In the genomic region with DNA sequence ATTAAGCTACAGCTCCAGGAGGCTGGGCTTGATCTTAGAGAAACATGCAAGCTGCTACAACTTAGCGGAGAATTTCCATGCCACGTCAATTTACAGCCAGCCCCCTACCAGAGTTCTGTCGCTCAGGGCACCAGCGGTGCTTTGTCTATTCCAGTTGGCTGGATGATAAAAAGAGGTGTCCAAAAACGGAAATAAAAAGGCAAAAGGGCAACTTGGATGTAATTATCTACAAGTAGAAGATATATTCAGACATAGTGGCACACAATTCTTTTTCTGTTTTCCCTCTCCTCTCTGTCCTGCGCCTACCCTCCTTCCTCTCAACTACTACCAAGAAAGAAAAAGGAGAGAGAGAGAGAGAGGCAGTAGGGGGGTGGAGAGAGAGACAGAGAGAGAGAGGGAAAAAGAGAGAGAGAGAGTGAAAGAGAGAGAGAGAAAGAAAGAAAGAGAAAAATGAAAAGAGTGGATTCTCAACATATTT, we compare ENCODE assay signal across 11 cellular contexts. TPM values are rescaled to one million over a fixed set of nuclear protein-coding genes. Genes with fewer than 3 reads are reported as not detected.
DNase-seq lines count a peak whose midpoint lies in the region; ATAC-seq and TF ChIP-seq lines count a peak whose summit lies in the region.
"Had no signal": no experiment of that assay in that cellular context is flagged by ENCODE, and none has a peak within 500 bp of the region (broad histone marks: within the 10 kb centered on the region; RNA-seq: fewer than 3 reads in every experiment).

No MANE protein-coding gene starts in this region.

- H3K4me1 ChIP-seq in osteoblast (ENCODE audit: insufficient read depth, low read length) (peaks cover 3% of the 10 kb centered on the region), Caco-2 (no peaks in the 10 kb centered on the region)

- DNase-seq in AG04450 (ENCODE audit: low read depth, low spot score) (peak; percentile 16), glutamatergic neuron (no peak), osteoblast (ENCODE audit: insufficient read length, low spot score, missing footprints) (peak; percentile 22), 8988T (no peak), Caco-2 (no peak)
- no peak for DNase-seq in stimulated activated CD4-positive, alpha-beta T cell treated with anti-CD3 and anti-CD28 coated beads, Interleukin-1b, Interleukin-23, amount 100 ng/mL, for 48 hours
- DNase-seq: Karpas-422 had no signal

- H3K27me3 ChIP-seq in AG04450 (ENCODE audit: control insufficient read depth, insufficient read depth, low read length) (no peaks in the 10 kb centered on the region), osteoblast (ENCODE audit: insufficient read depth, low read length) (no peaks in the 10 kb centered on the region), Caco-2 (replicated peaks; ENCODE audit: control insufficient read depth, insufficient read depth, low read length) (no peaks in the 10 kb centered on the region)

- CTCF ChIA-PET in AG04450 (lab: Charles Lee) (interaction anchor here (0.6 to 3.4 kb wide), 3 partner anchors 31 to 103 kb away, joined by 3 to 17 read pairs (median 4); no protein-coding TSS in a partner anchor), Caco-2 (lab: Charles Lee) (no interaction called here)

- H3K4me2 ChIP-seq in osteoblast (ENCODE audit: insufficient read depth, low read length), result peak overlapping the region; percentile 95

- POLR2A ChIA-PET in AG04450 (lab: Yijun Ruan, JAX), result interaction anchor here (0.7 to 1.4 kb wide), 3 partner anchors 29 to 176 kb away, joined by 3 to 6 read pairs (median 4); partner anchors contain the start of genes HSPD1, HSPE1 and MARS2
- POLR2A ChIA-PET in Caco-2 (lab: Charles Lee), result no interaction called here

- H3K27ac Mint-ChIP-seq in glutamatergic neuron (ENCODE audit: unreplicated experiment) (peak overlapping the region; percentile 20), Caco-2 (ENCODE audit: unreplicated experiment) (no peak overlapping the region)

- H3K9me3 ChIP-seq in AG04450 (ENCODE audit: control insufficient read depth, insufficient read depth, low read length), result no peaks in the 10 kb centered on the region
- no peaks in the 10 kb centered on the region for H3K9me3 ChIP-seq in osteoblast (ENCODE audit: low read depth, low read length)
- H3K9me3 ChIP-seq in Caco-2, result no peaks in the 10 kb centered on the region

- H4K20me1 ChIP-seq in osteoblast (ENCODE audit: insufficient read depth, low read length), result no peaks in the 10 kb centered on the region

- H2AFZ ChIP-seq in osteoblast (ENCODE audit: low read length), result peak overlapping the region; percentile 96

- H3K4me3 Mint-ChIP-seq in glutamatergic neuron (ENCODE audit: unreplicated experiment) (peak overlapping the region; percentile 53), Caco-2 (ENCODE audit: unreplicated experiment) (no peak overlapping the region)
- H3K4me3 Mint-ChIP-seq: central memory CD8-positive, alpha-beta T cell had no signal

- H3K27me3 Mint-ChIP-seq in glutamatergic neuron (ENCODE audit: unreplicated experiment) (no peaks in the 10 kb centered on the region), Caco-2 (ENCODE audit: insufficient read depth, unreplicated experiment) (peaks cover 2% of the 10 kb centered on the region)

- intact Hi-C loops in Caco-2 (cut with micrococcal nuclease; ENCODE audit: unreplicated experiment), result no loop called here

- peak overlapping the region; percentile 81 for H3K27ac ChIP-seq in AG04450 (ENCODE audit: low read depth, low read length)
- peak overlapping the region; percentile 84 for H3K27ac ChIP-seq in osteoblast (ENCODE audit: low read depth, low read length)
- H3K27ac ChIP-seq: C4-2B had no signal

- no peaks in the 10 kb centered on the region for H3K4me1 Mint-ChIP-seq in glutamatergic neuron (ENCODE audit: low read depth, unreplicated experiment)
- H3K4me1 Mint-ChIP-seq in Caco-2 (ENCODE audit: low read depth, unreplicated experiment), result no peaks in the 10 kb centered on the region
- H3K4me1 Mint-ChIP-seq: central memory CD8-positive, alpha-beta T cell had no signal

- TF ChIP-seq CTCF in AG04450 (IDR thresholded peaks at IDR 0.05; ENCODE audit: low read depth, low read length), result no peak
- TF ChIP-seq CTCF in WI38 (IDR thresholded peaks at IDR 0.05; ENCODE audit: low read depth, low read length), result no peak
- TF ChIP-seq CTCF in glutamatergic neuron (IDR thresholded peaks at IDR 0.05; ENCODE audit: partially characterized antibody, unreplicated experiment), result no peak
- no peak for TF ChIP-seq CTCF in osteoblast (IDR thresholded peaks at IDR 0.05; ENCODE audit: extremely low read depth, low read depth, low read length)
- no peak for TF ChIP-seq CTCF in Caco-2 (IDR thresholded peaks at IDR 0.05; ENCODE audit: insufficient read depth in 1 of 2, low read depth in 1 of 2, low read length in 1 of 2, severe bottlenecking in 1 of 2, unreplicated experiment in 1 of 2)

- no peaks in the 10 kb centered on the region for H3K79me2 ChIP-seq in osteoblast (ENCODE audit: insufficient read depth, low read length)

- no TSS peak for BruUV-seq in Caco-2 (replicated peaks; lab: Mats Ljungman, UMichigan)

- no peak for ATAC-seq in GM18519 (IDR thresholded peaks at IDR 0.05; ENCODE audit: low FRiP score, unreplicated experiment)

- H3K4me3 ChIP-seq in AG04450 (ENCODE audit: low read depth, low read length) (peak overlapping the region; percentile 62), WI38 (ENCODE audit: low read depth, low read length) (peak overlapping the region; percentile 53), osteoblast (ENCODE audit: insufficient read depth, low read length) (peak overlapping the region; percentile 81), Caco-2 (ENCODE audit: low read depth, low read length) (no peak overlapping the region)

- H3K36me3 Mint-ChIP-seq in glutamatergic neuron (ENCODE audit: unreplicated experiment) (peaks cover 6% of the 10 kb centered on the region), Caco-2 (ENCODE audit: insufficient read depth, unreplicated experiment) (no peaks in the 10 kb centered on the region)

- H3K9me3 Mint-ChIP-seq in glutamatergic neuron (ENCODE audit: unreplicated experiment) (peaks cover 2% of the 10 kb centered on the region), Caco-2 (ENCODE audit: unreplicated experiment) (no peaks in the 10 kb centered on the region)
- H3K9me3 Mint-ChIP-seq: central memory CD8-positive, alpha-beta T cell had no signal

- H3K36me3 ChIP-seq in osteoblast (ENCODE audit: insufficient read depth, low read length) (no peaks in the 10 kb centered on the region), Caco-2 (ENCODE audit: control insufficient read depth, insufficient read depth, low read length) (no peaks in the 10 kb centered on the region)

RNA-seq across cellular contexts. Expression of gene RFTN2, which starts 0.4 kb away (rescaled TPM):
- polyA plus RNA-seq in AG04450 (2011; rRNA removed), result 5.2 and 5.7 TPM in 2 replicates
- 8.0 and 8.6 TPM in 2 replicates for polyA minus RNA-seq in AG04450 (2011; rRNA and poly(A)+ RNA removed)
- total RNA-seq in glutamatergic neuron (ENCODE audit: unreplicated experiment) (2.5 TPM), osteoblast (14.5 and 18.6 TPM in 2 replicates), Caco-2 (2022) (0.18 TPM in 1 of 2 replicates, not detected in the other)

RNA-seq across cellular contexts. Expression of gene MARS2, which starts 29.4 kb away (rescaled TPM):
- 3.6 and 3.7 TPM in 2 replicates for polyA plus RNA-seq in AG04450 (2011; rRNA removed)
- polyA minus RNA-seq in AG04450 (2011; rRNA and poly(A)+ RNA removed), result 5.2 and 6.2 TPM in 2 replicates
- total RNA-seq in glutamatergic neuron (ENCODE audit: unreplicated experiment), result 5.6 TPM
- 3.2 and 3.3 TPM in 2 replicates for total RNA-seq in osteoblast
- 12.1 and 13.1 TPM in 2 replicates for total RNA-seq in Caco-2 (2022)

Comparison
In these comparisons a context has a peak if more than half of its experiments do, and no peak if none do; other contexts are left out.
1. DNase-seq: peak in AG04450 (single experiment) and osteoblast (single experiment); none in glutamatergic neuron (single experiment), 8988T (single experiment), stimulated activated CD4-positive, alpha-beta T cell treated with anti-CD3 and anti-CD28 coated beads, Interleukin-1b, Interleukin-23, amount 100 ng/mL, for 48 hours (single experiment) and Caco-2 (0 of 2).